In genomic region chr4:102227388-102227787, GRCh38 we compare ENCODE assay signal across 19 cellular contexts.
"Had no signal": no experiment of that assay in that cellular context is flagged by ENCODE, and none has a peak within 500 bp of the region (broad histone marks: within the 10 kb centered on the region; RNA-seq: fewer than 3 reads in every experiment).

No MANE protein-coding gene starts in this region.

- H3K4me3 ChIP-seq: SJSA1, SK-N-MC had no signal

- H3K27ac ChIP-seq: SJSA1, SK-N-MC had no signal

- H3K9me3 ChIP-seq: SJSA1 had no signal

- DNase-seq: KBM-7, MV-4-11, NCI-H1048, NCI-H1105, NCI-H1417, NCI-H146, NCI-H1694 treated with DMSO at 0.1 percent for 48 hours, NCI-H1930, NCI-H2081, NCI-H2107, NCI-H226, NCI-H446, NCI-H510A, NCI-H524 treated with DMSO at 0.1 percent for 48 hours, NCI-H69, NCI-H774, SHP77 treated with DMSO at 0.1 percent for 48 hours had no signal

- H3K27me3 ChIP-seq: SJSA1 had no signal

- H3K36me3 ChIP-seq: SJSA1 had no signal
